ENCODE assay signal across 8 cellular contexts in the genomic region with DNA sequence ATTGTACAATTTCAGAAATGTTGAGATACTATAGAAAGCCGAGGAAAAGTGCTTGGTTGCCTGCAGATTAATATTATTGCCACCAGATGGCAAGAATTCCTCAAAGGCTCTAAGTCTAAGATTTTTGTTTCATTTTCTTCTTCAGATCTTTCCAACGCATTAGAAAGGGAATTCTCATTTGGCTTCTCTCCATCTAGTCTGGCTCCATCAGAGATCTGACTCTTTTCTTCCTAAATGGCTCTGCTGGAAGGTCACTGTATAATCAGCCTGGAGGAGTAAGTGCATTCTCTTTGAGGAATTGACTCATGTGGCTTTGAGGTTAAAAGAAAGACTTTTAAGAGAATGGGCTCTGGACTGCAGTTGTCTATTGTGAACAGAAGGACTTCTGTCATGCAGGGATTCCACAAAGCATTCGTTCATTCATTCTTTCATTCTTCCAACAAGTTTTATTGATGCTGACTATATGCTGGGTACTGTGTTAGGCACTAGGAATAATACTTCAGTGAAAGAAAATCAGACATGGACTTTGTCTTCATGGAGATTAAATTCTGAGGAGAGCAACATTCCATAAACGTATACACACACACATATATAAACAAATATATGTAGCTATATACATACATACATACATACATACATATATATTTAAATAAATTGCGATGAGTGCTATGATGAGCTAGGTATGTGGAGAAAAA. TPM values are rescaled to one million over a fixed set of nuclear protein-coding genes. Genes with fewer than 3 reads are reported as not detected.
A peak's percentile ranks its signal among the peaks of the same experiment; 100 is the strongest.
DNase-seq lines count a peak whose midpoint lies in the region; ATAC-seq, FAIRE-seq and TF ChIP-seq lines count a peak whose summit lies in the region.

No MANE protein-coding gene starts in this region.

- TF ChIP-seq POLR2A in ovary (IDR thresholded peaks at IDR 0.05) = no peak

- no peak overlapping the region for H3K27ac ChIP-seq in ovary

- no peak for TF ChIP-seq EP300 in ovary (IDR thresholded peaks at IDR 0.05)

- ATAC-seq in HG02623 (IDR thresholded peaks at IDR 0.05; ENCODE audit: unreplicated experiment) = peak; percentile 45
- ATAC-seq in T-helper 17 cell = no peak
- no peak for ATAC-seq in GM19328 (IDR thresholded peaks at IDR 0.05; ENCODE audit: unreplicated experiment)
- no peak for ATAC-seq in HG02642 (IDR thresholded peaks at IDR 0.05; ENCODE audit: poor library complexity, unreplicated experiment)
- no peak for ATAC-seq in GM18517 (IDR thresholded peaks at IDR 0.05; ENCODE audit: unreplicated experiment)

- 28 to 34% (median 29%) methylated on average over 5 of the region's 5 CpGs for WGBS in ovary, 3 donors

- DNase-seq in D721Med (ENCODE audit: insufficient read length, low spot score) (no peak), T-helper 17 cell (no peak), fibroblast of the aortic adventitia (ENCODE audit: low read depth) (peak; percentile 82), ovary (no peak)

- intact Hi-C loops in ovary (cut with DNase I) = loop anchor here in 3 of 4 donors (5.0 kb wide), 2 partner anchors 90 to 95 kb away; a partner anchor contains a TSS

- no peaks in the 10 kb centered on the region for H3K9me3 ChIP-seq in T-helper 17 cell (ENCODE audit: control insufficient read depth, low read length, poor library complexity, severe bottlenecking)
- H3K9me3 ChIP-seq in ovary = no peaks in the 10 kb centered on the region

- H3K27me3 Mint-ChIP-seq in T-helper 17 cell = peaks cover 32% of the 10 kb centered on the region

- H3K4me1 Mint-ChIP-seq in T-helper 17 cell = peaks cover 8% of the 10 kb centered on the region

- H3K27ac Mint-ChIP-seq in T-helper 17 cell = peak overlapping the region; percentile 8

- H3K36me3 Mint-ChIP-seq in T-helper 17 cell (ENCODE audit: low read depth) = no peaks in the 10 kb centered on the region

- H3K36me3 ChIP-seq in ovary = no peaks in the 10 kb centered on the region

- TF ChIP-seq CTCF in D721Med (IDR thresholded peaks at IDR 0.05; ENCODE audit: insufficient read depth, missing control alignments) (peak; percentile 36), fibroblast of the aortic adventitia (IDR thresholded peaks at IDR 0.05; ENCODE audit: insufficient read depth, low read length) (peak; percentile 61), ovary (IDR thresholded peaks at IDR 0.05) (peak; percentile 47 to 79 (median 50))

- peaks cover 3% of the 10 kb centered on the region for H3K4me1 ChIP-seq in ovary (ENCODE audit: insufficient read depth)

- peak overlapping the region; percentile 70 for H3K4me3 Mint-ChIP-seq in T-helper 17 cell

- no peaks in the 10 kb centered on the region for H3K27me3 ChIP-seq in ovary

- no peak for FAIRE-seq in D721Med (lab: Jason Lieb, UNC)

- H3K4me3 ChIP-seq in fibroblast of the aortic adventitia (ENCODE audit: low read depth, low read length) = peak overlapping the region; percentile 47
- no peak overlapping the region for H3K4me3 ChIP-seq in ovary

RNA-seq across cellular contexts. Expression of a gene that starts 55.3 kb away (rescaled TPM):
- total RNA-seq in T-helper 17 cell = not detected
- not detected in 2 replicates for total RNA-seq in fibroblast of the aortic adventitia (ENCODE audit: low replicate concordance)
- total RNA-seq in ovary = under 1 TPM in 3 of 7 donors, not detected in 4; 0.12 to 0.31 (median 0.17) TPM
- under 1 TPM in 1 of 2 donors, not detected in 1; 0.06 TPM for polyA plus RNA-seq in ovary
